Comparison of ENCODE assay signal across 32 cellular contexts in genomic region chr21:37157938-37158337, GRCh38.
"Had no signal": no experiment of that assay in that cellular context is flagged by ENCODE, and none has a peak within 500 bp of the region (broad histone marks: within the 10 kb centered on the region; RNA-seq: fewer than 3 reads in every experiment).

No MANE protein-coding gene starts in this region.

- ATAC-seq: activated CD8-positive, alpha-beta memory T cell treated with anti-CD3 and anti-CD28 coated beads, Interleukin-2, amount 10 ng/mL, durations not matched to agents 7 days and 5 days; activated CD8-positive, alpha-beta T cell treated with anti-CD3 and anti-CD28 coated beads, Interleukin-2, amount 10 ng/mL, durations not matched to agents 7 days and 5 days; activated naive CD8-positive, alpha-beta T cell treated with anti-CD3 and anti-CD28 coated beads, Interleukin-2, amount 50 U/mL, for 24 hours; body of pancreas; effector memory CD8-positive, alpha-beta T cell; foreskin keratinocyte; gastroesophageal sphincter; WTC11 had no signal

- H3K27me3 Mint-ChIP-seq: activated CD4-positive, alpha-beta memory T cell treated with anti-CD3 and anti-CD28 coated beads for 36 hours; activated CD8-positive, alpha-beta memory T cell treated with anti-CD3 and anti-CD28 coated beads, Interleukin-2, amount 10 ng/mL, durations not matched to agents 7 days and 5 days; activated naive CD4-positive, alpha-beta T cell treated with anti-CD3 and anti-CD28 coated beads, Interleukin-2, amount 50 U/mL, for 24 hours; activated naive CD8-positive, alpha-beta T cell treated with anti-CD3 and anti-CD28 coated beads for 36 hours; activated naive CD8-positive, alpha-beta T cell treated with anti-CD3 and anti-CD28 coated beads, Interleukin-2, amount 50 U/mL, for 24 hours; effector memory CD8-positive, alpha-beta T cell had no signal

- H3K4me1 Mint-ChIP-seq: activated naive CD4-positive, alpha-beta T cell treated with anti-CD3 and anti-CD28 coated beads, Interleukin-2, amount 50 U/mL, for 24 hours had no signal

- H3K9me3 Mint-ChIP-seq: activated CD4-positive, alpha-beta memory T cell treated with anti-CD3 and anti-CD28 coated beads for 36 hours; activated naive CD4-positive, alpha-beta T cell treated with anti-CD3 and anti-CD28 coated beads for 36 hours; activated naive CD4-positive, alpha-beta T cell treated with anti-CD3 and anti-CD28 coated beads, Interleukin-2, amount 50 U/mL, for 24 hours; activated naive CD8-positive, alpha-beta T cell treated with anti-CD3 and anti-CD28 coated beads for 36 hours; activated naive CD8-positive, alpha-beta T cell treated with anti-CD3 and anti-CD28 coated beads, Interleukin-2, amount 50 U/mL, for 24 hours; activated T-helper 2 cell treated with anti-CD3 and anti-CD28 coated beads, Interferon-gamma antibody, Interleukin-2, Interleukin-4, amounts not matched to agents 10 μg/mL and 5 μg/mL and 100 μg/mL, durations not matched to agents 14 hours and 24 hours and 36 hours; effector memory CD8-positive, alpha-beta T cell; WTC11 had no signal

- H3K9me3 ChIP-seq: adrenal gland, body of pancreas, esophagus muscularis mucosa, gastroesophageal sphincter had no signal

- H3K4me3 ChIP-seq: adrenal gland, body of pancreas, esophagus muscularis mucosa, gastroesophageal sphincter had no signal

- H3K27ac Mint-ChIP-seq: activated CD8-positive, alpha-beta memory T cell treated with anti-CD3 and anti-CD28 coated beads, Interleukin-2, amount 10 ng/mL, durations not matched to agents 7 days and 5 days; activated CD8-positive, alpha-beta T cell treated with anti-CD3 and anti-CD28 coated beads, Interleukin-2, amount 10 ng/mL, durations not matched to agents 7 days and 5 days; activated naive CD4-positive, alpha-beta T cell treated with anti-CD3 and anti-CD28 coated beads for 36 hours; activated naive CD8-positive, alpha-beta T cell treated with anti-CD3 and anti-CD28 coated beads for 36 hours; activated naive CD8-positive, alpha-beta T cell treated with anti-CD3 and anti-CD28 coated beads, Interleukin-2, amount 50 U/mL, for 24 hours; activated T-helper 2 cell treated with anti-CD3 and anti-CD28 coated beads, Interferon-gamma antibody, Interleukin-2, Interleukin-4, amounts not matched to agents 10 μg/mL and 5 μg/mL and 100 μg/mL, durations not matched to agents 14 hours and 24 hours and 36 hours; effector memory CD8-positive, alpha-beta T cell; WTC11 had no signal

- H3K4me3 Mint-ChIP-seq: activated CD4-positive, alpha-beta memory T cell treated with anti-CD3 and anti-CD28 coated beads for 36 hours; activated CD8-positive, alpha-beta memory T cell treated with anti-CD3 and anti-CD28 coated beads, Interleukin-2, amount 10 ng/mL, durations not matched to agents 7 days and 5 days; activated CD8-positive, alpha-beta T cell treated with anti-CD3 and anti-CD28 coated beads, Interleukin-2, amount 10 ng/mL, durations not matched to agents 7 days and 5 days; activated naive CD4-positive, alpha-beta T cell treated with anti-CD3 and anti-CD28 coated beads for 36 hours; activated naive CD4-positive, alpha-beta T cell treated with anti-CD3 and anti-CD28 coated beads, Interleukin-2, amount 50 U/mL, for 24 hours; activated naive CD8-positive, alpha-beta T cell treated with anti-CD3 and anti-CD28 coated beads for 36 hours; activated naive CD8-positive, alpha-beta T cell treated with anti-CD3 and anti-CD28 coated beads, Interleukin-2, amount 50 U/mL, for 24 hours; effector memory CD8-positive, alpha-beta T cell; WTC11 had no signal

- H3K27me3 ChIP-seq: adrenal gland, body of pancreas, esophagus muscularis mucosa, foreskin keratinocyte, gastroesophageal sphincter had no signal

- DNase-seq: activated CD4-positive, alpha-beta memory T cell treated with anti-CD3 and anti-CD28 coated beads for 36 hours; activated CD4-positive, alpha-beta T cell treated with anti-CD3 and anti-CD28 coated beads for 1 hour; activated CD4-positive, alpha-beta T cell treated with anti-CD3 and anti-CD28 coated beads for 48 hours; activated CD4-positive, alpha-beta T cell treated with anti-CD3 and anti-CD28 coated beads, Interleukin-2, amount 50 U/mL, for 1 hour; activated CD8-positive, alpha-beta memory T cell treated with anti-CD3 and anti-CD28 coated beads, Interleukin-2, amount 10 ng/mL, durations not matched to agents 7 days and 5 days; activated CD8-positive, alpha-beta memory T cell treated with anti-CD3 and anti-CD28 coated beads, Interleukin-2, amount 50 U/mL, for 4 hours; activated CD8-positive, alpha-beta T cell treated with anti-CD3 and anti-CD28 coated beads, Interleukin-2, amount 10 ng/mL, durations not matched to agents 7 days and 5 days; activated effector memory CD4-positive, alpha-beta T cell treated with anti-CD3 and anti-CD28 coated beads, Interleukin-2, amount 50 U/mL, for 16 hours; activated naive CD4-positive, alpha-beta T cell treated with anti-CD3 and anti-CD28 coated beads for 36 hours; activated naive CD8-positive, alpha-beta T cell treated with anti-CD3 and anti-CD28 coated beads for 36 hours; activated naive CD8-positive, alpha-beta T cell treated with anti-CD3 and anti-CD28 coated beads, Interleukin-2, amount 50 U/mL, for 24 hours; activated T-cell treated with anti-CD3 and anti-CD28 coated beads, Interleukin-2, amount 50 U/mL, for 1 hour; adrenal gland; amygdala; aorta; body of pancreas; caudate nucleus; cortex of kidney; dermis blood vessel endothelial cell; effector CD4-positive, alpha-beta T cell; effector memory CD8-positive, alpha-beta T cell; erythroblast; foreskin keratinocyte; head of caudate nucleus; T-helper 1 cell; T-helper 2 cell had no signal

- H3K27ac ChIP-seq: adrenal gland, body of pancreas, esophagus muscularis mucosa, foreskin keratinocyte, gastroesophageal sphincter, VCaP had no signal
